ENCODE assay signal across 19 cellular contexts in the genomic region with DNA sequence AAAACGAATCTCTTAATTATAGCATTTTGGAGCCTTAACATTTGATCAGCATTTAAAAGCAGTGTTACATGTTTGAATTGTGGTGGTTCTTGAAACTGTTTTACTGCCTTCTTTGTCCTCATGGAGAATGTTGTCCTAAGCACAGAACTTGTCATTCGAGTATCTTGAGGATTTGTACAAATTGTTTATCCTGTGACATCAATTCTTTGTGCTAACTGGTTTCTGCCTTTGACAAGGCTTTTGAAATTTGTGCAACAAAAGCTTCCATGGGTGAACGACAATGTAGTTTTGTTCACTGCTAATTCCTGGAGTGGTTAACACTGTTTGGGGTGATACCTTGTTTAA.
A peak's percentile ranks its signal among the peaks of the same experiment; 100 is the strongest.
DNase-seq lines count a peak whose midpoint lies in the region; ATAC-seq and TF ChIP-seq lines count a peak whose summit lies in the region.
"Had no signal": no experiment of that assay in that cellular context is flagged by ENCODE, and none has a peak within 500 bp of the region (broad histone marks: within the 10 kb centered on the region; RNA-seq: fewer than 3 reads in every experiment).

No MANE protein-coding gene starts in this region.

- intact Hi-C loops in prostate gland (cut with DNase I): loop anchor here (10.0 kb wide), 1 partner anchor 381 kb away; no protein-coding TSS in a partner anchor
- intact Hi-C loops in ascending aorta (cut with DNase I): loop anchor here (10.0 kb wide), 1 partner anchor 381 kb away; no protein-coding TSS in a partner anchor

- H3K9me3 ChIP-seq in prostate gland (no peaks in the 10 kb centered on the region), ascending aorta (no peaks in the 10 kb centered on the region)
- H3K9me3 ChIP-seq: suprapubic skin, vagina had no signal

- TF ChIP-seq POLR2A in prostate gland (IDR thresholded peaks at IDR 0.05): no peak

- H3K4me1 ChIP-seq in prostate gland (replicated peaks) (peaks cover 2% of the 10 kb centered on the region), ascending aorta (no peaks in the 10 kb centered on the region)
- H3K4me1 ChIP-seq: parathyroid adenoma had no signal

- 24% methylated on average over 3 of the region's 3 CpGs for WGBS in prostate gland

- H3K27me3 ChIP-seq in prostate gland (replicated peaks; ENCODE audit: insufficient read depth): no peaks in the 10 kb centered on the region
- no peaks in the 10 kb centered on the region for H3K27me3 ChIP-seq in ascending aorta
- H3K27me3 ChIP-seq: suprapubic skin, vagina had no signal

- peak; percentile 79 for DNase-seq in DMS53 treated with DMSO at 0.1 percent for 48 hours (lab: John Stamatoyannopoulos, UW; ENCODE audit: unreplicated experiment)
- peak; percentile 17 for DNase-seq in NCI-H2029 (lab: John Stamatoyannopoulos, UW)
- DNase-seq in left lobe of liver (ENCODE audit: low spot score): no peak
- DNase-seq in prostate gland (ENCODE audit: low spot score): peak; percentile 36
- DNase-seq in ascending aorta (ENCODE audit: low spot score in 2 of 2): no peak
- no peak for DNase-seq in D341Med (ENCODE audit: low spot score)
- DNase-seq: activated CD8-positive, alpha-beta memory T cell treated with anti-CD3 and anti-CD28 coated beads, Interleukin-2, amount 50 U/mL, for 4 hours; CD4-positive, alpha-beta T cell; DND-41; kidney; naive B cell; NCI-H1105; NCI-H2171 treated with DMSO at 0.1 percent for 48 hours; NCI-H524 treated with DMSO at 0.1 percent for 48 hours; WERI-Rb-1 had no signal

- TF ChIP-seq CTCF in prostate gland (IDR thresholded peaks at IDR 0.05) (no peak), ascending aorta (IDR thresholded peaks at IDR 0.05) (no peak)

- no peak overlapping the region for H3K4me3 ChIP-seq in prostate gland
- no peak overlapping the region for H3K4me3 ChIP-seq in ascending aorta
- H3K4me3 ChIP-seq: suprapubic skin, vagina had no signal

- H3K27ac ChIP-seq in prostate gland (peak overlapping the region; percentile 49 to 70), ascending aorta (no peak overlapping the region)
- H3K27ac ChIP-seq: parathyroid adenoma, suprapubic skin, vagina, WERI-Rb-1 had no signal

- ATAC-seq in left lobe of liver (peak; percentile 42), HG02759 (IDR thresholded peaks at IDR 0.05; ENCODE audit: unreplicated experiment) (no peak)

- H3K36me3 ChIP-seq in prostate gland (no peaks in the 10 kb centered on the region), ascending aorta (no peaks in the 10 kb centered on the region)
- H3K36me3 ChIP-seq: vagina, WERI-Rb-1 had no signal

Comparison
In these comparisons a context has a peak if more than half of its experiments do, and no peak if none do; other contexts are left out.
1. DNase-seq: peak in DMS53 treated with DMSO at 0.1 percent for 48 hours (single experiment), NCI-H2029 (single experiment) and prostate gland (single experiment); none in left lobe of liver (single experiment), ascending aorta (0 of 2) and D341Med (single experiment).
2. H3K27ac ChIP-seq: peak in prostate gland (2 of 2); none in ascending aorta (0 of 2).